In the genomic region with DNA sequence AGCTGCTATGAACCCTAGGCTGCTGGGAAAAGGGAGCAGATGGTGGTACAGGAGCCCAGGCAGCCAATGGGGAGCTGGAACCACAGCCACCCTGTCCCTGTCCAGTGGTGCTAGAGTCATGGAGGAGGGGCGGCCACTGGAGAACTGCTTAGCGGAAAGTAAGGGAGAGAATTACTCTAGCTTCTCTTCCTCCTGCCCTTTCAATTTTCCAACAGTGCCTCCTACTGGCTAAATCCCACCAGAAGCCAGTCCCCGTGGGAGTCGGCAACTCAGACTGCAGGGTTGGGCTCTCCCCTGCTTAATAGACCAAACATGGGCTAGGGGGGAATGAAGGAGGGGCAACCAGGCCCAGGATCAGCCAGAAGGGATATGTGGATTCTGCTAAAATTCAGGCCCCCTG, we compare ENCODE assay signal across 10 cellular contexts.
DNase-seq lines count a peak whose midpoint lies in the region; ATAC-seq, FAIRE-seq and TF ChIP-seq lines count a peak whose summit lies in the region.
"Had no signal": no experiment of that assay in that cellular context is flagged by ENCODE, and none has a peak within 500 bp of the region (broad histone marks: within the 10 kb centered on the region; RNA-seq: fewer than 3 reads in every experiment).

No MANE protein-coding gene starts in this region.

- no peak overlapping the region for H3K4me3 ChIP-seq in fibroblast of pulmonary artery (replicated peaks; ENCODE audit: low read depth, low read length)
- no peak overlapping the region for H3K4me3 ChIP-seq in pancreas

- DNase-seq in DMS 273 (lab: John Stamatoyannopoulos, UW; ENCODE audit: unreplicated experiment) (peak; percentile 65), DMS 273 treated with DMSO at 0.1 percent for 48 hours (lab: John Stamatoyannopoulos, UW) (no peak), NCI-H1092 (lab: John Stamatoyannopoulos, UW) (peak; percentile 24), fibroblast of pulmonary artery (ENCODE audit: low read depth) (peak; percentile 22), pancreas (peak in 3 of 6 donors; percentile 17 to 43 (median 26)), cerebellar cortex (ENCODE audit: low spot score) (no peak)
- no peak for DNase-seq in activated CD4-positive, alpha-beta T cell treated with anti-CD3 and anti-CD28 coated beads, Interleukin-2, amount 50 U/mL, for 4 hours
- DNase-seq in activated T-cell treated with anti-CD3 and anti-CD28 coated beads, Interleukin-2, amount 50 U/mL, for 4 hours, result no peak
- DNase-seq: 8988T, SW 1271 had no signal

- FAIRE-seq in pancreas (lab: Jason Lieb, UNC), result no peak

- peaks cover 4% of the 10 kb centered on the region for H3K9me3 Mint-ChIP-seq in activated T-cell treated with anti-CD3 and anti-CD28 coated beads, Interleukin-2, amount 50 U/mL, for 4 hours

- H3K9me3 ChIP-seq in pancreas, result no peaks in the 10 kb centered on the region

- intact Hi-C loops in pancreas (cut with DNase I), result loop anchor here in 1 of 3 donors (10.0 kb wide), 1 partner anchor 255 kb away; no protein-coding TSS in a partner anchor

- H3K4me3 Mint-ChIP-seq in activated T-cell treated with anti-CD3 and anti-CD28 coated beads, Interleukin-2, amount 50 U/mL, for 4 hours, result no peak overlapping the region

- no peaks in the 10 kb centered on the region for H3K36me3 Mint-ChIP-seq in activated T-cell treated with anti-CD3 and anti-CD28 coated beads, Interleukin-2, amount 50 U/mL, for 4 hours (ENCODE audit: insufficient read depth)

- ATAC-seq in pancreas, result peak; percentile 46 to 84 (median 62)
- no peak for ATAC-seq in activated T-cell treated with anti-CD3 and anti-CD28 coated beads, Interleukin-2, amount 50 U/mL, for 4 hours

- WGBS in pancreas, 2 donors, result 18 to 20% methylated on average over 4 of the region's 4 CpGs

- no peaks in the 10 kb centered on the region for H3K36me3 ChIP-seq in pancreas

- peaks cover 0 to 8% (median 4%) of the 10 kb centered on the region in 3 donors for H3K4me1 ChIP-seq in pancreas

- H3K27me3 ChIP-seq in pancreas, result peaks cover 0 to 4% (median 2%) of the 10 kb centered on the region in 4 donors

- TF ChIP-seq CTCF in fibroblast of pulmonary artery (IDR thresholded peaks at IDR 0.05; ENCODE audit: low read length, missing control alignments), result peak; percentile 36
- peak in 3 of 4 donors; percentile 8 to 16 (median 15) for TF ChIP-seq CTCF in pancreas (IDR thresholded peaks at IDR 0.05)

- H3K4me1 Mint-ChIP-seq in activated T-cell treated with anti-CD3 and anti-CD28 coated beads, Interleukin-2, amount 50 U/mL, for 4 hours (ENCODE audit: low read depth), result no peaks in the 10 kb centered on the region

- no peak overlapping the region for H3K27ac ChIP-seq in pancreas

- peaks cover 21% of the 10 kb centered on the region for H3K27me3 Mint-ChIP-seq in activated T-cell treated with anti-CD3 and anti-CD28 coated beads, Interleukin-2, amount 50 U/mL, for 4 hours (ENCODE audit: low read depth)

Comparison
In these comparisons a context has a peak if more than half of its experiments do, and no peak if none do; other contexts are left out.
1. DNase-seq: peak in DMS 273 (single experiment), NCI-H1092 (single experiment) and fibroblast of pulmonary artery (single experiment); none in DMS 273 treated with DMSO at 0.1 percent for 48 hours (single experiment), activated CD4-positive, alpha-beta T cell treated with anti-CD3 and anti-CD28 coated beads, Interleukin-2, amount 50 U/mL, for 4 hours (0 of 2), cerebellar cortex (single experiment) and activated T-cell treated with anti-CD3 and anti-CD28 coated beads, Interleukin-2, amount 50 U/mL, for 4 hours (single experiment).
2. ATAC-seq: peak in pancreas (4 of 4); none in activated T-cell treated with anti-CD3 and anti-CD28 coated beads, Interleukin-2, amount 50 U/mL, for 4 hours (0 of 2).